Comparison of ENCODE assay signal across 11 cellular contexts in the genomic region with DNA sequence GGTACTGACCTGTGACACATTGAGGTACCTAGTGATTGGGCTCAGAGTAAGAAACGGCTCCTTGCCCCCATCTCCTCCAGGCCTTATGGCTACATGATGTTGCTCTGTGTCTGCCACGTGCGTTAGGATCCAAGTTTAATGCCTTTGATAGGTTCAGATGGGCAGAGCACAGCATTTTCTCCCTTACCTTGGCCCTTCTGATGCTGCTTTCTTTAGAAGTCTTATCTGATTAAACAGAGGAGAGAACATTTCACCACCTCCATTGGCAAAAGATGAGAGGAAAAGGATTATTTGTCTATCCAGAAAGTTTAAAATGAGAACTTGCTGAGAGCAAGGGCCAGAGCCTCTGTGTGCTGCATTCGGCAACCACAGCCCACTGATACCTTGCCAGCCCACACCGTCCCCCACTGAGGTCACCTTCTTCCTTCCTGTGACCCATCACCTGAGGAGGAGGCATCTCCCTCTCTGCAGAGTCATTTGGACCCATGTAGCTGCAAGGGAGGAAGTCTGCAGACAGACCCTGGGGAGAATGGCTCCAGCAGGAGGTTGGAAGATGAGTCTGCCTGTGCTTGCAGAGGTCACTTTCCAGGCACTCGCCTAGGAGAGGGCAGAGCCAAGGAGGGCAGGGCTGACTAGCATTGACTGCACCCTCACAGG. TPM values are rescaled to one million over a fixed set of nuclear protein-coding genes. Genes with fewer than 3 reads are reported as not detected.
DNase-seq lines count a peak whose midpoint lies in the region; TF ChIP-seq lines count a peak whose summit lies in the region.
"Had no signal": no experiment of that assay in that cellular context is flagged by ENCODE, and none has a peak within 500 bp of the region (broad histone marks: within the 10 kb centered on the region; RNA-seq: fewer than 3 reads in every experiment).

No MANE protein-coding gene starts in this region.

- no peaks in the 10 kb centered on the region for H3K9me3 ChIP-seq in muscle layer of duodenum (ENCODE audit: control insufficient read depth in 1 of 2, low read length in 2 of 2)
- no peaks in the 10 kb centered on the region for H3K9me3 ChIP-seq in tibial nerve

- H3K4me1 ChIP-seq in muscle layer of duodenum (ENCODE audit: control insufficient read depth in 1 of 2, insufficient read depth in 2 of 2, low read length in 2 of 2): peaks cover 0 to 44% of the 10 kb centered on the region in 2 donors
- peaks cover 0 to 72% (median 36%) of the 10 kb centered on the region in 4 donors for H3K4me1 ChIP-seq in tibial nerve

- H3K27me3 Mint-ChIP-seq in activated CD4-positive, alpha-beta memory T cell treated with anti-CD3 and anti-CD28 coated beads for 36 hours: no peaks in the 10 kb centered on the region
- peaks cover 9% of the 10 kb centered on the region for H3K27me3 Mint-ChIP-seq in activated CD4-positive, alpha-beta memory T cell treated with anti-CD3 and anti-CD28 coated beads, Interleukin-2, amount 10 ng/mL, durations not matched to agents 7 days and 5 days

- H3K4me3 Mint-ChIP-seq in activated CD4-positive, alpha-beta memory T cell treated with anti-CD3 and anti-CD28 coated beads for 36 hours: no peak overlapping the region
- H3K4me3 Mint-ChIP-seq in activated CD4-positive, alpha-beta memory T cell treated with anti-CD3 and anti-CD28 coated beads, Interleukin-2, amount 10 ng/mL, durations not matched to agents 7 days and 5 days: no peak overlapping the region
- H3K4me3 Mint-ChIP-seq: nephron progenitor cell; stimulated activated naive B cell treated with anti-CD40 and anti-IgM and Interleukin-4, amounts not matched to agents 10 μg/mL and 1 μg/mL and 100 μg/mL, for 72 hours had no signal

- H3K27me3 ChIP-seq in dorsolateral prefrontal cortex: no peaks in the 10 kb centered on the region
- H3K27me3 ChIP-seq in muscle layer of duodenum (ENCODE audit: low read depth, low read length): no peaks in the 10 kb centered on the region
- no peaks in the 10 kb centered on the region for H3K27me3 ChIP-seq in tibial nerve

- POLR2A ChIA-PET in activated CD4-positive, alpha-beta memory T cell treated with anti-CD3 and anti-CD28 coated beads for 36 hours (lab: Charles Lee): no interaction called here
- POLR2A ChIA-PET in activated CD4-positive, alpha-beta memory T cell treated with anti-CD3 and anti-CD28 coated beads, Interleukin-2, amount 10 ng/mL, durations not matched to agents 7 days and 5 days (lab: Charles Lee): interaction anchor here (0.5 kb wide), 1 partner anchor 40 kb away, joined by 3 read pairs; no protein-coding TSS in a partner anchor

- peak; percentile 32 for DNase-seq in activated CD4-positive, alpha-beta memory T cell treated with anti-CD3 and anti-CD28 coated beads for 36 hours
- DNase-seq in activated CD4-positive, alpha-beta memory T cell treated with anti-CD3 and anti-CD28 coated beads, Interleukin-2, amount 10 ng/mL, durations not matched to agents 7 days and 5 days: no peak
- no peak for DNase-seq in dorsolateral prefrontal cortex
- no peak for DNase-seq in tibial nerve (ENCODE audit: low spot score in 2 of 2)
- no peak for DNase-seq in stimulated activated CD4-positive, alpha-beta T cell treated with anti-CD3 and anti-CD28 coated beads, Interleukin-4, amount 100 ng/mL, for 24 hours
- DNase-seq in erythroblast (lab: John Stamatoyannopoulos, UW): no peak
- no peak for DNase-seq in activated CD4-positive, CD25-positive, alpha-beta regulatory T cell (lab: John Stamatoyannopoulos, UW)
- DNase-seq: nephron progenitor cell; PC-3; stimulated activated naive B cell treated with anti-CD40 and anti-IgM and Interleukin-4, amounts not matched to agents 10 μg/mL and 1 μg/mL and 100 μg/mL, for 72 hours had no signal

- CTCF ChIA-PET in activated CD4-positive, alpha-beta memory T cell treated with anti-CD3 and anti-CD28 coated beads for 36 hours (lab: Charles Lee): interaction anchor here (2.4 kb wide), 1 partner anchor 10 kb away, joined by 15 read pairs; no protein-coding TSS in a partner anchor
- CTCF ChIA-PET in activated CD4-positive, alpha-beta memory T cell treated with anti-CD3 and anti-CD28 coated beads, Interleukin-2, amount 10 ng/mL, durations not matched to agents 7 days and 5 days (lab: Charles Lee): interaction anchor here (1.1 to 5.0 kb wide), 3 partner anchors 9 to 10 kb away, joined by 3 to 24 read pairs (median 4); no protein-coding TSS in a partner anchor

- H3K36me3 Mint-ChIP-seq in activated CD4-positive, alpha-beta memory T cell treated with anti-CD3 and anti-CD28 coated beads for 36 hours: no peaks in the 10 kb centered on the region
- H3K36me3 Mint-ChIP-seq in activated CD4-positive, alpha-beta memory T cell treated with anti-CD3 and anti-CD28 coated beads, Interleukin-2, amount 10 ng/mL, durations not matched to agents 7 days and 5 days (ENCODE audit: low read depth): no peaks in the 10 kb centered on the region
- H3K36me3 Mint-ChIP-seq: stimulated activated naive B cell treated with anti-CD40 and anti-IgM and Interleukin-4, amounts not matched to agents 10 μg/mL and 1 μg/mL and 100 μg/mL, for 72 hours had no signal

- no peak for TF ChIP-seq EP300 in tibial nerve (IDR thresholded peaks at IDR 0.05)

- H3K27ac Mint-ChIP-seq in activated CD4-positive, alpha-beta memory T cell treated with anti-CD3 and anti-CD28 coated beads for 36 hours: no peak overlapping the region
- no peak overlapping the region for H3K27ac Mint-ChIP-seq in activated CD4-positive, alpha-beta memory T cell treated with anti-CD3 and anti-CD28 coated beads, Interleukin-2, amount 10 ng/mL, durations not matched to agents 7 days and 5 days
- H3K27ac Mint-ChIP-seq: stimulated activated naive B cell treated with anti-CD40 and anti-IgM and Interleukin-4, amounts not matched to agents 10 μg/mL and 1 μg/mL and 100 μg/mL, for 72 hours had no signal

- no peaks in the 10 kb centered on the region for H3K9me3 Mint-ChIP-seq in activated CD4-positive, alpha-beta memory T cell treated with anti-CD3 and anti-CD28 coated beads for 36 hours
- no peaks in the 10 kb centered on the region for H3K9me3 Mint-ChIP-seq in activated CD4-positive, alpha-beta memory T cell treated with anti-CD3 and anti-CD28 coated beads, Interleukin-2, amount 10 ng/mL, durations not matched to agents 7 days and 5 days
- H3K9me3 Mint-ChIP-seq: nephron progenitor cell; stimulated activated naive B cell treated with anti-CD40 and anti-IgM and Interleukin-4, amounts not matched to agents 10 μg/mL and 1 μg/mL and 100 μg/mL, for 72 hours had no signal

- no peak for TF ChIP-seq CTCF in dorsolateral prefrontal cortex (IDR thresholded peaks at IDR 0.05 in 54 of 56, conservative IDR thresholded peaks at IDR 0.05 in 2 of 56; ENCODE audit: low read depth in 1 of 56, partially characterized antibody in 56 of 56)
- no peak for TF ChIP-seq CTCF in tibial nerve (IDR thresholded peaks at IDR 0.05)

- TF ChIP-seq POLR2A in tibial nerve (IDR thresholded peaks at IDR 0.05) (no peak), erythroblast (IDR thresholded peaks at IDR 0.05; ENCODE audit: low read length) (no peak)

- no peak overlapping the region for H3K4me3 ChIP-seq in dorsolateral prefrontal cortex
- peak overlapping the region in 1 of 2 donors; percentile 12 for H3K4me3 ChIP-seq in muscle layer of duodenum (ENCODE audit: low read depth in 1 of 2, low read length in 2 of 2)
- no peak overlapping the region for H3K4me3 ChIP-seq in tibial nerve

- peaks cover 0 to 2% of the 10 kb centered on the region in 2 donors for H3K36me3 ChIP-seq in muscle layer of duodenum (ENCODE audit: control insufficient read depth in 1 of 2, insufficient read depth in 2 of 2, low read length in 2 of 2)
- H3K36me3 ChIP-seq in tibial nerve: no peaks in the 10 kb centered on the region

- H3K4me1 Mint-ChIP-seq in activated CD4-positive, alpha-beta memory T cell treated with anti-CD3 and anti-CD28 coated beads for 36 hours (ENCODE audit: low read depth): no peaks in the 10 kb centered on the region
- H3K4me1 Mint-ChIP-seq in activated CD4-positive, alpha-beta memory T cell treated with anti-CD3 and anti-CD28 coated beads, Interleukin-2, amount 10 ng/mL, durations not matched to agents 7 days and 5 days: peaks cover 6% of the 10 kb centered on the region

- H3K27ac ChIP-seq in dorsolateral prefrontal cortex (peak overlapping the region in 37 of 59 donors; percentile 0 to 77 (median 46)), muscle layer of duodenum (ENCODE audit: low read length) (peak overlapping the region; percentile 80), tibial nerve (peak overlapping the region; percentile 49 to 88 (median 74))

- 63 to 73% methylated on average over 6 of the region's 6 CpGs for WGBS in tibial nerve, 2 donors

- intact Hi-C loops in activated CD4-positive, alpha-beta memory T cell treated with anti-CD3 and anti-CD28 coated beads for 36 hours (cut with micrococcal nuclease): no loop called here
- intact Hi-C loops in dorsolateral prefrontal cortex (cut with DNase I): loop anchor here in 1 of 2 donors (5.0 kb wide), 1 partner anchor 37 kb away; no protein-coding TSS in a partner anchor

RNA-seq across cellular contexts. Expression of a gene that starts 16.7 kb away (rescaled TPM):
- under 1 TPM; 0.27 to 0.59 TPM for total RNA-seq in activated CD4-positive, alpha-beta memory T cell treated with anti-CD3 and anti-CD28 coated beads for 36 hours
- under 1 TPM; 0.55 to 0.81 TPM for total RNA-seq in activated CD4-positive, alpha-beta memory T cell treated with anti-CD3 and anti-CD28 coated beads, Interleukin-2, amount 10 ng/mL, durations not matched to agents 7 days and 5 days
- total RNA-seq in dorsolateral prefrontal cortex (100 to 1,000 TPM in 87 of 120 experiments, 10 to 100 TPM in 33; 65.2 to 163 (median 110) TPM), tibial nerve (10 to 100 TPM; 42.6 to 76.6 (median 66.4) TPM)

RNA-seq across cellular contexts. Expression of a gene that starts 41.0 kb away (rescaled TPM):
- total RNA-seq in activated CD4-positive, alpha-beta memory T cell treated with anti-CD3 and anti-CD28 coated beads for 36 hours: not detected
- total RNA-seq in activated CD4-positive, alpha-beta memory T cell treated with anti-CD3 and anti-CD28 coated beads, Interleukin-2, amount 10 ng/mL, durations not matched to agents 7 days and 5 days: not detected
- 10 to 100 TPM in 32 of 120 experiments, 1 to 10 TPM in 88; 1.9 to 99.5 (median 5.7) TPM for total RNA-seq in dorsolateral prefrontal cortex
- 100 to 1,000 TPM in 2 of 4 donors, 10 to 100 TPM in 2; 86.9 to 165 (median 107) TPM for total RNA-seq in tibial nerve

RNA-seq across cellular contexts. Expression of a gene that starts 49.9 kb away (rescaled TPM):
- 10 to 100 TPM; 66.5 to 67.2 TPM for total RNA-seq in activated CD4-positive, alpha-beta memory T cell treated with anti-CD3 and anti-CD28 coated beads for 36 hours
- total RNA-seq in activated CD4-positive, alpha-beta memory T cell treated with anti-CD3 and anti-CD28 coated beads, Interleukin-2, amount 10 ng/mL, durations not matched to agents 7 days and 5 days: 10 to 100 TPM; 42.5 to 44.8 TPM
- total RNA-seq in dorsolateral prefrontal cortex (10 to 100 TPM; 24.0 to 84.7 (median 54.1) TPM), tibial nerve (10 to 100 TPM; 16.2 to 31.8 (median 21.0) TPM)

Comparison
In these comparisons a context has a peak if more than half of its experiments do, and no peak if none do; other contexts are left out.
1. RNA of a gene that starts 16.7 kb away (total RNA-seq): 65.2 to 163 TPM in dorsolateral prefrontal cortex and 42.6 to 76.6 TPM in tibial nerve; 0.55 to 0.81 TPM in activated CD4-positive, alpha-beta memory T cell treated with anti-CD3 and anti-CD28 coated beads, Interleukin-2, amount 10 ng/mL, durations not matched to agents 7 days and 5 days and 0.27 to 0.59 TPM in activated CD4-positive, alpha-beta memory T cell treated with anti-CD3 and anti-CD28 coated beads for 36 hours; every median in the first group is over 10 times any median in the second.
2. Peak in every context shown above with its lines, with median percentiles within 50 percentile points of each other: H3K27ac ChIP-seq.